Comparison of ENCODE assay signal across 26 cellular contexts in genomic region chr7:50555594-50556140, GRCh38. TPM values are rescaled to one million over a fixed set of nuclear protein-coding genes. Genes with fewer than 3 reads are reported as not detected.
DNase-seq lines count a peak whose midpoint lies in the region; ATAC-seq, FAIRE-seq and TF ChIP-seq lines count a peak whose summit lies in the region.
"Had no signal": no experiment of that assay in that cellular context is flagged by ENCODE, and none has a peak within 500 bp of the region (broad histone marks: within the 10 kb centered on the region; RNA-seq: fewer than 3 reads in every experiment).

No MANE protein-coding gene starts in this region.

- no peak overlapping the region for H4K91ac ChIP-seq in trophoblast cell (ENCODE audit: low read depth, low read length)

- H2AFZ ChIP-seq in K562 (ENCODE audit: low read depth, low read length) (no peak overlapping the region), trophoblast cell (ENCODE audit: insufficient read depth, low read length, poor library complexity) (no peak overlapping the region)

- H3K27me3 ChIP-seq in K562 (ENCODE audit: control insufficient read depth in 2 of 2, insufficient read depth in 2 of 2, low read length in 2 of 2) = peaks cover 23 to 52% of the 10 kb centered on the region in 2 experiments
- no peaks in the 10 kb centered on the region for H3K27me3 ChIP-seq in trophoblast cell (ENCODE audit: insufficient read depth, low read length)

- intact Hi-C loops in K562 (cut with micrococcal nuclease) = no loop called here

- no TSS peak for BruUV-seq in K562 (replicated peaks; lab: Mats Ljungman, UMichigan)

- TF ChIP-seq POLR2A in K562 (conservative IDR thresholded peaks at IDR 0.05) (no peak), GM18505 (IDR thresholded peaks at IDR 0.05; ENCODE audit: borderline replicate concordance, extremely low read depth, insufficient read depth, insufficient read length) (no peak)

- H3K4me3 ChIP-seq in K562 (no peak overlapping the region), trophoblast cell (ENCODE audit: low read depth, low read length) (no peak overlapping the region)
- H3K4me3 ChIP-seq: A549, MG63 had no signal

- peaks cover 7 to 10% of the 10 kb centered on the region in 2 experiments; a peak in 4 of 5 replicates for H3K4me1 ChIP-seq in K562 (replicated peaks in 1 of 2; ENCODE audit: control insufficient read depth in 2 of 2, insufficient read depth in 2 of 2, low read length in 2 of 2)
- H3K4me1 ChIP-seq in trophoblast cell (ENCODE audit: control insufficient read depth in 1 of 2, insufficient read depth in 2 of 2, low read length in 2 of 2) = peaks cover 3 to 10% of the 10 kb centered on the region in 2 experiments
- H3K4me1 ChIP-seq: A549 had no signal

- no peaks in the 10 kb centered on the region for H3K9me3 ChIP-seq in K562 (replicated peaks; ENCODE audit: control insufficient read depth, insufficient read depth, low read depth, low read length)
- no peaks in the 10 kb centered on the region for H3K9me3 ChIP-seq in trophoblast cell (ENCODE audit: insufficient read depth, low read depth, low read length)
- H3K9me3 ChIP-seq: A549, MG63 had no signal

- no peaks in the 10 kb centered on the region for H3K4me1 Mint-ChIP-seq in activated naive CD8-positive, alpha-beta T cell treated with anti-CD3 and anti-CD28 coated beads for 36 hours
- H3K4me1 Mint-ChIP-seq: CD4-positive, alpha-beta memory T cell had no signal

- H3K79me2 ChIP-seq in K562 (ENCODE audit: control insufficient read depth, insufficient read depth, low read length) (no peaks in the 10 kb centered on the region), trophoblast cell (ENCODE audit: control insufficient read depth, insufficient read depth, low read length, poor library complexity) (no peaks in the 10 kb centered on the region)

- 10% methylated on average over 9 of the region's 9 CpGs for WGBS in K562 (ENCODE audit: insufficient coverage, low coverage, missing lambda C conversion rate)
- no CpG with 5 or more reads among the region's 9 CpGs for WGBS in trophoblast cell (ENCODE audit: extremely low coverage, insufficient coverage, insufficient read length)

- CTCF ChIA-PET in K562 (lab: Yijun Ruan, JAX; ENCODE audit: low intra/inter-chr PET ratio) = no interaction called here

- H3K27ac Mint-ChIP-seq in activated naive CD8-positive, alpha-beta T cell treated with anti-CD3 and anti-CD28 coated beads for 36 hours = no peak overlapping the region
- H3K27ac Mint-ChIP-seq: CD4-positive, alpha-beta memory T cell had no signal

- no peak overlapping the region for H4K12ac ChIP-seq in trophoblast cell (ENCODE audit: low read depth, low read length)

- H3K36me3 ChIP-seq in K562 (ENCODE audit: control insufficient read depth, insufficient read depth, low read length) (no peaks in the 10 kb centered on the region), trophoblast cell (ENCODE audit: control insufficient read depth in 1 of 2, insufficient read depth in 2 of 2, low read length in 2 of 2) (no peaks in the 10 kb centered on the region)
- H3K36me3 ChIP-seq: MG63 had no signal

- H3K27ac ChIP-seq in K562 (ENCODE audit: extremely low read depth, low read depth, low read length) (no peak overlapping the region), trophoblast cell (ENCODE audit: low read depth, low read length) (no peak overlapping the region)
- H3K27ac ChIP-seq: A549 had no signal

- no peak overlapping the region for H3K4ac ChIP-seq in trophoblast cell (ENCODE audit: low read depth, low read length)

- TF ChIP-seq RAD21 in K562 (CRISPR knock-in tag; conservative IDR thresholded peaks at IDR 0.05 in 1 of 2, IDR thresholded peaks at IDR 0.05 in 1 of 2) = no peak

- H4K20me1 ChIP-seq in K562 (replicated peaks; ENCODE audit: control insufficient read depth, insufficient read depth, low read length) = peaks cover 16% of the 10 kb centered on the region

- in situ Hi-C loops in K562 (cut with MboI) = loop anchor here (5.0 kb wide), 1 partner anchor 88 kb away; no protein-coding TSS in a partner anchor

- H3K9me3 Mint-ChIP-seq in activated naive CD8-positive, alpha-beta T cell treated with anti-CD3 and anti-CD28 coated beads for 36 hours = no peaks in the 10 kb centered on the region

- TF ChIP-seq CTCF in K562 (IDR thresholded peaks at IDR 0.05 in 2 of 3, conservative IDR thresholded peaks at IDR 0.05 in 1 of 3; ENCODE audit: insufficient read depth in 2 of 3, low read depth in 1 of 3, low read length in 3 of 3) = no peak

- H3K4me2 ChIP-seq in K562 (ENCODE audit: insufficient read depth, low read length) = no peak overlapping the region
- no peak overlapping the region for H3K4me2 ChIP-seq in trophoblast cell (ENCODE audit: low read length)
- H3K4me2 ChIP-seq: A549 had no signal

- H3K27me3 Mint-ChIP-seq in activated naive CD8-positive, alpha-beta T cell treated with anti-CD3 and anti-CD28 coated beads for 36 hours = no peaks in the 10 kb centered on the region

- no peak overlapping the region for H4K8ac ChIP-seq in trophoblast cell (ENCODE audit: low read depth, low read length)

- no peak for TF ChIP-seq EP300 in K562 (IDR thresholded peaks at IDR 0.05; ENCODE audit: low read length)

- H3K4me3 Mint-ChIP-seq in activated naive CD8-positive, alpha-beta T cell treated with anti-CD3 and anti-CD28 coated beads for 36 hours = no peak overlapping the region
- H3K4me3 Mint-ChIP-seq: CD4-positive, alpha-beta memory T cell had no signal

- no peak overlapping the region for H2AK5ac ChIP-seq in trophoblast cell (ENCODE audit: low read length)

- H3K14ac ChIP-seq in trophoblast cell (ENCODE audit: low read length) = no peak overlapping the region

- H3K9ac ChIP-seq in K562 (ENCODE audit: insufficient read depth in 1 of 2, low read depth in 2 of 2, low read length in 2 of 2) (no peak overlapping the region), trophoblast cell (ENCODE audit: low read length) (no peak overlapping the region)

- DNase-seq in SIG-M5 treated with dmso at 0.1 percent for 504 hours (lab: John Stamatoyannopoulos, UW; ENCODE audit: unreplicated experiment) (peak; percentile 5), SIG-M5 (lab: John Stamatoyannopoulos, UW) (no peak), NCI-H510A (lab: John Stamatoyannopoulos, UW) (peak; percentile 42), K562 (ENCODE audit: extremely low read depth in 1 of 4, low spot score in 3 of 4) (no peak), trophoblast cell (peak; percentile 85 to 96)
- no peak for DNase-seq in activated naive CD8-positive, alpha-beta T cell treated with anti-CD3 and anti-CD28 coated beads for 36 hours
- DNase-seq: C1 segment of cervical spinal cord; CD4-positive, alpha-beta memory T cell; DMS 273 treated with DMSO at 0.1 percent for 48 hours; DND-41; KG1; MG63; NCI-H1436; NCI-H2227 treated with DMSO at 0.1 percent for 48 hours; NCI-H774 had no signal

- no peaks in the 10 kb centered on the region for H3K79me1 ChIP-seq in trophoblast cell (ENCODE audit: low read length)

- H3K18ac ChIP-seq in trophoblast cell (ENCODE audit: low read length) = no peak overlapping the region

- POLR2A ChIA-PET in K562 (lab: Yijun Ruan, JAX) = interaction anchor here (0.6 to 1.5 kb wide), 4 partner anchors 10 to 603 kb away, joined by 3 read pairs; no protein-coding TSS in a partner anchor

- no peak for FAIRE-seq in K562 (lab: Jason Lieb, UNC)
- FAIRE-seq: A549, GM12892, H1, HTR-8/SVneo had no signal

- no peak overlapping the region for H2BK12ac ChIP-seq in trophoblast cell (ENCODE audit: low read length)

- no peak overlapping the region for H2BK5ac ChIP-seq in trophoblast cell (ENCODE audit: low read depth, low read length, poor library complexity)

- H3K9me1 ChIP-seq in K562 (ENCODE audit: control insufficient read depth, insufficient read depth, low read length) = no peaks in the 10 kb centered on the region

- H3K36me3 Mint-ChIP-seq in activated naive CD8-positive, alpha-beta T cell treated with anti-CD3 and anti-CD28 coated beads for 36 hours = no peaks in the 10 kb centered on the region
- H3K36me3 Mint-ChIP-seq: CD4-positive, alpha-beta memory T cell had no signal

- H2BK120ac ChIP-seq in trophoblast cell (ENCODE audit: insufficient read depth, low read length, poor library complexity) = no peak overlapping the region

- no peak for ATAC-seq in K562
- ATAC-seq in GM21717 (IDR thresholded peaks at IDR 0.05; ENCODE audit: unreplicated experiment) = no peak
- no peak for ATAC-seq in GM18505 (IDR thresholded peaks at IDR 0.05; ENCODE audit: unreplicated experiment)
- ATAC-seq: A549 had no signal

- H3K23ac ChIP-seq in trophoblast cell (ENCODE audit: low read length) = no peak overlapping the region

TF ChIP-seq in K562, 482 proteins besides CTCF, POLR2A, EP300 and RAD21 (continues in another document):
- TF ChIP-seq NR0B1 (IDR thresholded peaks at IDR 0.05; ENCODE audit: partially characterized antibody) (no peak), U2AF1 (optimal IDR thresholded peaks at IDR 0.05; ENCODE audit: low read depth, low read length) (no peak)

RNA-seq across cellular contexts. Expression of gene DDC, which starts 9.5 kb away (rescaled TPM):
- not detected in 2 replicates for total RNA-seq in K562 (2011; cell fraction: chromatin; rRNA removed; ENCODE audit: low replicate concordance)
- total RNA-seq in K562 (2011; cell fraction: nucleolus; rRNA removed) = not detected in 2 replicates
- not detected in 2 replicates for total RNA-seq in K562 (2011; cell fraction: nucleoplasm; rRNA removed)
- total RNA-seq in K562 (2014; rRNA removed) = not detected in 2 replicates
- not detected in 2 replicates for total RNA-seq in K562 (2014; rRNA removed; fragmentation: Illumina TruSeq; extraction: Trizol)
- total RNA-seq in K562 (2015; rRNA removed; fragmentation: Illumina TruSeq; extraction: Trizol) = not detected in 2 replicates
- not detected in 2 replicates for total RNA-seq in K562 (2021)
- polyA plus RNA-seq in K562 (2011; rRNA removed) = not detected in 2 replicates
- polyA plus RNA-seq in K562 (2011; cell fraction: cytosol; rRNA removed) = not detected in 2 replicates
- polyA plus RNA-seq in K562 (2011; cell fraction: nucleus; rRNA removed) = not detected in 2 replicates
- not detected in 2 replicates for polyA plus RNA-seq in K562 (2012)
- polyA plus RNA-seq in K562 (2014; fragmentation: Illumina TruSeq; extraction: Trizol) = not detected in 2 replicates
- not detected for polyA plus RNA-seq in K562 (2014; fragmentation: Nextera tagmentation; extraction: Ambion mirVana)
- 0.18 TPM in 1 of 2 replicates, not detected in the other for polyA plus RNA-seq in K562 (2014; rRNA removed)
- not detected in 2 replicates for polyA minus RNA-seq in K562 (2011; rRNA and poly(A)+ RNA removed)
- polyA minus RNA-seq in K562 (2011; cell fraction: cytosol; rRNA and poly(A)+ RNA removed) = not detected in 2 replicates
- polyA minus RNA-seq in K562 (2011; cell fraction: nucleus; rRNA and poly(A)+ RNA removed) = not detected in 2 replicates
- 0.26 TPM in 1 of 2 replicates, not detected in the other for polyA plus RNA-seq in trophoblast cell (2013)
- 1 to 10 TPM in 1 of 2 experiments, under 1 TPM in 1; 0.64 to 1.1 TPM for total RNA-seq in activated naive CD8-positive, alpha-beta T cell treated with anti-CD3 and anti-CD28 coated beads for 36 hours
- total RNA-seq: CD4-positive, alpha-beta memory T cell; H1; NCI-H460; Right ventricle myocardium inferior; RPMI7951; SK-MEL-5; T-helper 1 cell treated with Interleukin-12 subunit alpha and Interleukin-12 subunit beta and Interleukin-4 antibody, amounts not matched to agents 30 ng/mL and 1 ng/mL, for 36 hours had no signal
- polyA plus RNA-seq: CD4-positive, alpha-beta memory T cell had no signal

Comparison
In these comparisons a context has a peak if more than half of its experiments do, and no peak if none do; other contexts are left out.
1. DNase-seq: peak in SIG-M5 treated with dmso at 0.1 percent for 504 hours (single experiment), NCI-H510A (single experiment) and trophoblast cell (2 of 2); none in SIG-M5 (single experiment), K562 (0 of 4) and activated naive CD8-positive, alpha-beta T cell treated with anti-CD3 and anti-CD28 coated beads for 36 hours (single experiment).